In genomic region chr10:107341281-107341680, GRCh38 we compare ENCODE assay signal across 28 cellular contexts.
"Had no signal": no experiment of that assay in that cellular context is flagged by ENCODE, and none has a peak within 500 bp of the region (broad histone marks: within the 10 kb centered on the region; RNA-seq: fewer than 3 reads in every experiment).

No MANE protein-coding gene starts in this region.

- H3K27ac ChIP-seq: Peyer's patch, SJSA1 had no signal

- H3K27me3 ChIP-seq: breast epithelium, Peyer's patch, SJSA1 had no signal

- H3K27ac Mint-ChIP-seq: activated CD8-positive, alpha-beta T cell treated with anti-CD3 and anti-CD28 coated beads, Interleukin-2, amount 10 ng/mL, durations not matched to agents 7 days and 5 days; activated naive CD4-positive, alpha-beta T cell treated with anti-CD3 and anti-CD28 coated beads for 36 hours; activated naive CD8-positive, alpha-beta T cell treated with anti-CD3 and anti-CD28 coated beads for 36 hours; T-helper 17 cell; WTC11 had no signal

- H3K36me3 ChIP-seq: breast epithelium, Peyer's patch, SJSA1 had no signal

- H3K36me3 Mint-ChIP-seq: activated naive CD8-positive, alpha-beta T cell treated with anti-CD3 and anti-CD28 coated beads for 36 hours had no signal

- ATAC-seq: activated CD8-positive, alpha-beta T cell treated with anti-CD3 and anti-CD28 coated beads, Interleukin-2, amount 10 ng/mL, durations not matched to agents 7 days and 5 days; SK-N-SH treated with all-trans-retinoic acid at 6 μM for 48 hours; T-helper 17 cell; WTC11 had no signal

- H3K4me3 ChIP-seq: breast epithelium, Peyer's patch, SJSA1 had no signal

- H3K4me1 ChIP-seq: breast epithelium, Peyer's patch, SJSA1 had no signal

- H3K27me3 Mint-ChIP-seq: activated naive CD8-positive, alpha-beta T cell treated with anti-CD3 and anti-CD28 coated beads for 36 hours; T-helper 17 cell had no signal

- H3K4me1 Mint-ChIP-seq: activated naive CD8-positive, alpha-beta T cell treated with anti-CD3 and anti-CD28 coated beads for 36 hours; T-helper 17 cell; WTC11 had no signal

- H3K4me3 Mint-ChIP-seq: activated CD8-positive, alpha-beta T cell treated with anti-CD3 and anti-CD28 coated beads, Interleukin-2, amount 10 ng/mL, durations not matched to agents 7 days and 5 days; activated naive CD4-positive, alpha-beta T cell treated with anti-CD3 and anti-CD28 coated beads for 36 hours; activated naive CD8-positive, alpha-beta T cell treated with anti-CD3 and anti-CD28 coated beads for 36 hours; T-helper 17 cell; WTC11 had no signal

- H3K9me3 ChIP-seq: breast epithelium, Peyer's patch, SJSA1 had no signal

- DNase-seq: activated CD4-positive, alpha-beta T cell treated with anti-CD3 and anti-CD28 coated beads for 48 hours; activated CD4-positive, alpha-beta T cell treated with anti-CD3 and anti-CD28 coated beads, Interleukin-2, amount 50 U/mL, for 4 hours; activated CD4-positive, CD25-positive, alpha-beta regulatory T cell treated with anti-CD3 and anti-CD28 coated beads, Interleukin-2, amount 50 U/mL, for 72 hours; activated CD8-positive, alpha-beta memory T cell treated with anti-CD3 and anti-CD28 coated beads, Interleukin-2, amount 50 U/mL, for 48 hours; activated CD8-positive, alpha-beta T cell treated with anti-CD3 and anti-CD28 coated beads, Interleukin-2, amount 10 ng/mL, durations not matched to agents 7 days and 5 days; activated effector memory CD4-positive, alpha-beta T cell treated with anti-CD3 and anti-CD28 coated beads, Interleukin-2, amount 50 U/mL, for 16 hours; activated naive CD4-positive, alpha-beta T cell treated with anti-CD3 and anti-CD28 coated beads for 36 hours; activated naive CD8-positive, alpha-beta T cell treated with anti-CD3 and anti-CD28 coated beads for 36 hours; activated T-cell treated with anti-CD3 and anti-CD28 coated beads, Interleukin-2, amount 50 U/mL, for 1 hour; caudate nucleus; Kasumi-1; KBM-7; NCI-H1048; NCI-H146; NCI-H187 treated with DMSO at 0.1 percent for 48 hours; NCI-H2081 treated with DMSO at 0.1 percent for 48 hours; NCI-H2227 treated with DMSO at 0.1 percent for 48 hours; NCI-H446 treated with DMSO at 0.1 percent for 48 hours; NCI-H524 treated with DMSO at 0.1 percent for 48 hours; NCI-H774; Peyer's patch; SHP77; T-helper 17 cell; T-helper 9 cell had no signal
